In genomic region chr14:100080206-100080605, GRCh38 we compare ENCODE assay signal across 17 cellular contexts. TPM values are rescaled to one million over a fixed set of nuclear protein-coding genes. Genes with fewer than 3 reads are reported as not detected.
DNase-seq lines count a peak whose midpoint lies in the region; ATAC-seq, FAIRE-seq and TF ChIP-seq lines count a peak whose summit lies in the region.
"Had no signal": no experiment of that assay in that cellular context is flagged by ENCODE, and none has a peak within 500 bp of the region (broad histone marks: within the 10 kb centered on the region; RNA-seq: fewer than 3 reads in every experiment).

No MANE protein-coding gene starts in this region.

- peaks cover 19 to 26% (median 23%) of the 10 kb centered on the region in 3 experiments for H3K36me3 ChIP-seq in naive thymus-derived CD4-positive, alpha-beta T cell (ENCODE audit: control insufficient read depth in 2 of 3, insufficient read depth in 3 of 3, low read length in 3 of 3)
- H3K36me3 ChIP-seq: prostate gland, transverse colon had no signal

- H3K27ac ChIP-seq in CD4-positive, alpha-beta T cell (ENCODE audit: low read depth, low read length) = peak overlapping the region; percentile 96
- H3K27ac ChIP-seq in naive thymus-derived CD4-positive, alpha-beta T cell (ENCODE audit: low read depth, low read length) = peak overlapping the region; percentile 98
- H3K27ac ChIP-seq: prostate gland had no signal

- peaks cover 63% of the 10 kb centered on the region for H3K36me3 Mint-ChIP-seq in activated CD4-positive, alpha-beta T cell treated with anti-CD3 and anti-CD28 coated beads for 36 hours (ENCODE audit: low read depth)
- peaks cover 91% of the 10 kb centered on the region for H3K36me3 Mint-ChIP-seq in CD4-positive, alpha-beta T cell (ENCODE audit: low read depth)
- H3K36me3 Mint-ChIP-seq in activated CD8-positive, alpha-beta T cell treated with anti-CD3 and anti-CD28 coated beads, Interleukin-2, amount 10 ng/mL, durations not matched to agents 7 days and 5 days (ENCODE audit: low read depth) = peaks cover 91% of the 10 kb centered on the region
- H3K36me3 Mint-ChIP-seq in naive thymus-derived CD4-positive, alpha-beta T cell = peaks cover 11 to 82% (median 29%) of the 10 kb centered on the region in 5 donors

- peaks cover 88 to 98% of the 10 kb centered on the region in 2 donors for H3K4me1 ChIP-seq in naive thymus-derived CD4-positive, alpha-beta T cell (ENCODE audit: control insufficient read depth in 2 of 2, insufficient read depth in 2 of 2, low read length in 2 of 2)

- no peak for TF ChIP-seq CTCF in CD4-positive, alpha-beta T cell (IDR thresholded peaks at IDR 0.05)

- POLR2A ChIA-PET in activated CD4-positive, alpha-beta T cell treated with anti-CD3 and anti-CD28 coated beads for 36 hours (lab: Charles Lee) = interaction anchor here (1.0 to 6.8 kb wide), 4 partner anchors 10 to 28 kb away, joined by 3 to 74 read pairs (median 33); partner anchors contain the start of gene EVL
- POLR2A ChIA-PET in CD4-positive, alpha-beta T cell (lab: Charles Lee) = interaction anchor here (1.2 to 49.3 kb wide), 7 partner anchors 11 to 1743 kb away, joined by 3 to 1638 read pairs (median 32); partner anchors contain the start of genes CCNK, EVL and SETD3
- POLR2A ChIA-PET in activated CD8-positive, alpha-beta T cell treated with anti-CD3 and anti-CD28 coated beads, Interleukin-2, amount 10 ng/mL, durations not matched to agents 7 days and 5 days (lab: Charles Lee) = interaction anchor here (1.0 to 6.0 kb wide), 8 partner anchors 11 to 142 kb away, joined by 3 to 170 read pairs (median 4); partner anchors contain the start of gene EVL
- POLR2A ChIA-PET in naive thymus-derived CD4-positive, alpha-beta T cell (lab: Charles Lee) = interaction anchor here (0.8 to 59.0 kb wide), 5 partner anchors 14 to 144 kb away, joined by 3 to 2344 read pairs (median 5); partner anchors contain the start of gene EVL

- no peaks in the 10 kb centered on the region for H3K9me3 ChIP-seq in CD4-positive, alpha-beta T cell (ENCODE audit: control insufficient read depth, low read length)
- no peaks in the 10 kb centered on the region for H3K9me3 ChIP-seq in naive thymus-derived CD4-positive, alpha-beta T cell (ENCODE audit: control insufficient read depth in 2 of 3, low read length in 3 of 3)
- H3K9me3 ChIP-seq: prostate gland, transverse colon had no signal

- no peaks in the 10 kb centered on the region for H3K9me3 Mint-ChIP-seq in activated CD4-positive, alpha-beta T cell treated with anti-CD3 and anti-CD28 coated beads for 36 hours (ENCODE audit: low read depth)
- no peaks in the 10 kb centered on the region for H3K9me3 Mint-ChIP-seq in CD4-positive, alpha-beta T cell
- no peaks in the 10 kb centered on the region for H3K9me3 Mint-ChIP-seq in activated CD8-positive, alpha-beta T cell treated with anti-CD3 and anti-CD28 coated beads, Interleukin-2, amount 10 ng/mL, durations not matched to agents 7 days and 5 days (ENCODE audit: insufficient read depth)
- H3K9me3 Mint-ChIP-seq in naive thymus-derived CD4-positive, alpha-beta T cell = peaks cover 0 to 4% (median 0%) of the 10 kb centered on the region in 11 donors

- H3K27me3 Mint-ChIP-seq in activated CD4-positive, alpha-beta T cell treated with anti-CD3 and anti-CD28 coated beads for 36 hours = no peaks in the 10 kb centered on the region
- H3K27me3 Mint-ChIP-seq in CD4-positive, alpha-beta T cell = no peaks in the 10 kb centered on the region
- H3K27me3 Mint-ChIP-seq in activated CD8-positive, alpha-beta T cell treated with anti-CD3 and anti-CD28 coated beads, Interleukin-2, amount 10 ng/mL, durations not matched to agents 7 days and 5 days (ENCODE audit: low read depth) = no peaks in the 10 kb centered on the region
- no peaks in the 10 kb centered on the region for H3K27me3 Mint-ChIP-seq in naive thymus-derived CD4-positive, alpha-beta T cell

- H3K4me1 Mint-ChIP-seq in activated CD4-positive, alpha-beta T cell treated with anti-CD3 and anti-CD28 coated beads for 36 hours = peaks cover 97% of the 10 kb centered on the region
- H3K4me1 Mint-ChIP-seq in CD4-positive, alpha-beta T cell (ENCODE audit: low read depth) = peaks cover 98% of the 10 kb centered on the region
- H3K4me1 Mint-ChIP-seq in activated CD8-positive, alpha-beta T cell treated with anti-CD3 and anti-CD28 coated beads, Interleukin-2, amount 10 ng/mL, durations not matched to agents 7 days and 5 days (ENCODE audit: low read depth) = peaks cover 97% of the 10 kb centered on the region
- H3K4me1 Mint-ChIP-seq in naive thymus-derived CD4-positive, alpha-beta T cell = peaks cover 81 to 99% (median 96%) of the 10 kb centered on the region in 7 donors

- H3K27ac Mint-ChIP-seq in activated CD4-positive, alpha-beta T cell treated with anti-CD3 and anti-CD28 coated beads for 36 hours = peak overlapping the region; percentile 91
- H3K27ac Mint-ChIP-seq in CD4-positive, alpha-beta T cell = peak overlapping the region; percentile 98
- peak overlapping the region; percentile 93 for H3K27ac Mint-ChIP-seq in activated CD8-positive, alpha-beta T cell treated with anti-CD3 and anti-CD28 coated beads, Interleukin-2, amount 10 ng/mL, durations not matched to agents 7 days and 5 days
- peak overlapping the region; percentile 89 to 100 (median 98) for H3K27ac Mint-ChIP-seq in naive thymus-derived CD4-positive, alpha-beta T cell

- no peaks in the 10 kb centered on the region for H3K27me3 ChIP-seq in CD4-positive, alpha-beta T cell (ENCODE audit: control insufficient read depth, insufficient read depth, low read length)
- no peaks in the 10 kb centered on the region for H3K27me3 ChIP-seq in naive thymus-derived CD4-positive, alpha-beta T cell (ENCODE audit: control insufficient read depth in 2 of 2, insufficient read depth in 2 of 2, low read length in 2 of 2)
- H3K27me3 ChIP-seq: transverse colon had no signal

- no peak for FAIRE-seq in RCC 7860 (lab: Jason Lieb, UNC)
- FAIRE-seq: colon had no signal

- intact Hi-C loops in activated CD4-positive, alpha-beta T cell treated with anti-CD3 and anti-CD28 coated beads for 36 hours (cut with DNase I, micrococcal nuclease) = no loop called here
- intact Hi-C loops in CD4-positive, alpha-beta T cell (cut with DNase I, micrococcal nuclease) = loop anchor here in 1 of 2 experiments (2.0 kb wide), 1 partner anchor 17 kb away; no protein-coding TSS in a partner anchor
- intact Hi-C loops in naive thymus-derived CD4-positive, alpha-beta T cell (cut with micrococcal nuclease) = no loop called here

- H3K4me3 ChIP-seq in naive thymus-derived CD4-positive, alpha-beta T cell (ENCODE audit: low read length) = peak overlapping the region; percentile 7
- H3K4me3 ChIP-seq: prostate gland, smooth muscle cell, transverse colon had no signal

- H3K4me3 Mint-ChIP-seq in activated CD4-positive, alpha-beta T cell treated with anti-CD3 and anti-CD28 coated beads for 36 hours = peak overlapping the region; percentile 57
- H3K4me3 Mint-ChIP-seq in CD4-positive, alpha-beta T cell = peak overlapping the region; percentile 88
- peak overlapping the region; percentile 91 for H3K4me3 Mint-ChIP-seq in activated CD8-positive, alpha-beta T cell treated with anti-CD3 and anti-CD28 coated beads, Interleukin-2, amount 10 ng/mL, durations not matched to agents 7 days and 5 days
- peak overlapping the region; percentile 78 to 98 (median 87) for H3K4me3 Mint-ChIP-seq in naive thymus-derived CD4-positive, alpha-beta T cell

- peak; percentile 9 for DNase-seq in activated CD4-positive, alpha-beta T cell treated with anti-CD3 and anti-CD28 coated beads for 36 hours
- no peak for DNase-seq in activated CD4-positive, alpha-beta T cell treated with anti-CD3 and anti-CD28 coated beads for 1 hour
- no peak for DNase-seq in CD4-positive, alpha-beta T cell
- DNase-seq in activated CD8-positive, alpha-beta T cell treated with anti-CD3 and anti-CD28 coated beads, Interleukin-2, amount 10 ng/mL, durations not matched to agents 7 days and 5 days = no peak
- no peak for DNase-seq in naive thymus-derived CD4-positive, alpha-beta T cell
- DNase-seq in NCI-H1092 (lab: John Stamatoyannopoulos, UW) = no peak
- DNase-seq in RCC 7860 (ENCODE audit: low spot score) = no peak
- DNase-seq in superior temporal gyrus (ENCODE audit: extremely low spot score) = no peak
- DNase-seq: activated CD4-positive, CD25-positive, alpha-beta regulatory T cell; DMS153; mesenchymal stem cell; NCI-H1417; NCI-H524 treated with DMSO at 0.1 percent for 48 hours; transverse colon had no signal

- CTCF ChIA-PET in activated CD4-positive, alpha-beta T cell treated with anti-CD3 and anti-CD28 coated beads for 36 hours (lab: Charles Lee) = interaction anchor here (0.7 to 10.6 kb wide), 5 partner anchors 11 to 113 kb away, joined by 5 to 231 read pairs (median 133); partner anchors contain the start of gene EVL
- CTCF ChIA-PET in CD4-positive, alpha-beta T cell (lab: Charles Lee) = interaction anchor here (1.8 to 34.3 kb wide), 4 partner anchors 4 to 113 kb away, joined by 5 to 1090 read pairs (median 550); partner anchors contain the start of gene EVL
- CTCF ChIA-PET in activated CD8-positive, alpha-beta T cell treated with anti-CD3 and anti-CD28 coated beads, Interleukin-2, amount 10 ng/mL, durations not matched to agents 7 days and 5 days (lab: Charles Lee) = interaction anchor here (0.9 to 10.0 kb wide), 10 partner anchors 9 to 157 kb away, joined by 3 to 237 read pairs (median 10); partner anchors contain the start of gene EVL
- CTCF ChIA-PET in naive thymus-derived CD4-positive, alpha-beta T cell (lab: Charles Lee) = interaction anchor here (0.7 to 26.3 kb wide), 6 partner anchors 10 to 163 kb away, joined by 3 to 758 read pairs (median 15); partner anchors contain the start of gene EVL

- ATAC-seq in activated CD4-positive, alpha-beta T cell treated with anti-CD3 and anti-CD28 coated beads for 36 hours = no peak
- no peak for ATAC-seq in CD4-positive, alpha-beta T cell (ENCODE audit: poor library complexity)
- ATAC-seq in activated CD8-positive, alpha-beta T cell treated with anti-CD3 and anti-CD28 coated beads, Interleukin-2, amount 10 ng/mL, durations not matched to agents 7 days and 5 days = no peak
- no peak for ATAC-seq in naive thymus-derived CD4-positive, alpha-beta T cell

RNA-seq across cellular contexts. Expression of gene EVL, which starts 15.0 kb away (rescaled TPM):
- 100 to 1,000 TPM; 249 to 378 TPM for total RNA-seq in activated CD4-positive, alpha-beta T cell treated with anti-CD3 and anti-CD28 coated beads for 36 hours
- total RNA-seq in CD4-positive, alpha-beta T cell = 100 to 1,000 TPM; 660 to 678 TPM
- 100 to 1,000 TPM; 863 to 926 TPM for total RNA-seq in activated CD8-positive, alpha-beta T cell treated with anti-CD3 and anti-CD28 coated beads, Interleukin-2, amount 10 ng/mL, durations not matched to agents 7 days and 5 days
- 1,000 to 10,000 TPM in 3 of 5 experiments, 100 to 1,000 TPM in 2; 851 to 1,469 (median 1,230) TPM for total RNA-seq in naive thymus-derived CD4-positive, alpha-beta T cell
- polyA plus RNA-seq in naive thymus-derived CD4-positive, alpha-beta T cell = 100 to 1,000 TPM; 163 to 184 TPM
